Comparison of ENCODE assay signal across 8 cellular contexts in the genomic region with DNA sequence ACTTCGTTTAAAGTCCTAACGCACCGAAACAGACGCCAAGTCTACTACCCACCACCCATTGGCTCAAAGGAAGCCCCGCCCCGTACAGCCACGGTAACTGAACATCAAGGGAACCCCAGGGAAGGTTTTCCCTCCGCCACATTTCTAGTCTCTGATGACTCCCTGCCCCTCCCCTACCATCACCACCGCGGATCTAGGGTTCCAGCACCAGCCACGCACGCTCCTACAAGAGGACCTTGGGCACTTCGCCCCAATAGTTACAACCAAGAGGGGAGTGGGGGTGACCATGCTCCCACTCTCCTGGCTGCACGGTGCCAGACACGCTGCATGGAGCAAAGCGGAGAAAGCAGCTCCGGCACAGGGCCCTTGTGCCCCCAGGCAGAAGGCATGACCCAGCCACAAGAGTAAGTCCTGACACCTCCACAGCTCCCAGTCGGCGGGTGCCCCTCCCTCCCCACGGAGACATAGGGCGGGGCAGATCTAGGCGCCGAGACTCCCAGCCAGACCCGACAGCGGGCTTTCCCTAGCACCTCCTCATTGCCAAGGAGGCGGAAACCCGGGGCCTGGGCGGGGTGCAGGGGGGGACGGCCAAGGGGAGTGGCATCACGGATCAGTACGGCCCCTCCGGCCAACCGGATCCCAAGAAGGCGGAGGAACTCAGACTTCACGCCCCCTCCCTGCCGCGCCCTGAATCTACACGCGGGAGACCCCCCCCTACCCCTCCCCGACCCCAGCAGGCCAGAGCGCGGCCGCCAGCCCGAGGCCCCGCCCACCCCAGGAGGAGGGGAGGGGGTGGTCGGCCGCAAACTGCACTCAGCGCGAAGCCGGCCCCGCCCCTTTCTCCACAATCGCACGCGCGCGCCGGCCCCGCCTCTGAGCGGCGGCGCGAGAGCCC. TPM values are rescaled to one million over a fixed set of nuclear protein-coding genes. Genes with fewer than 3 reads are reported as not detected.
DNase-seq lines count a peak whose midpoint lies in the region; FAIRE-seq and TF ChIP-seq lines count a peak whose summit lies in the region.

No MANE protein-coding gene starts in this region.

- peak; percentile 5 for TF ChIP-seq POLR2A in NB4 (IDR thresholded peaks at IDR 0.05; ENCODE audit: extremely low read depth, insufficient read length)

- TF ChIP-seq CTCF in NB4 (IDR thresholded peaks at IDR 0.05; ENCODE audit: low read depth, low read length) (no peak), neutrophil (IDR thresholded peaks at IDR 0.05) (no peak)

- peak overlapping the region; percentile 89 for H3K4me3 ChIP-seq in NB4 (ENCODE audit: low read depth, low read length)
- H3K4me3 ChIP-seq in neutrophil (ENCODE audit: low read depth in 1 of 2, low read length in 1 of 2): peak overlapping the region; percentile 89 to 90

- no peaks in the 10 kb centered on the region for H3K27me3 ChIP-seq in neutrophil

- H3K36me3 ChIP-seq in neutrophil: no peaks in the 10 kb centered on the region

- no peaks in the 10 kb centered on the region for H3K9me3 ChIP-seq in neutrophil

- no peak for FAIRE-seq in frontal cortex (lab: Jason Lieb, UNC)

- H3K4me1 ChIP-seq in neutrophil (ENCODE audit: control insufficient read depth in 1 of 2, insufficient read depth in 1 of 2, low read depth in 1 of 2, low read length in 1 of 2): peaks cover 49 to 53% of the 10 kb centered on the region in 2 experiments

- H3K27ac ChIP-seq in neutrophil: peak overlapping the region; percentile 98

- peak; percentile 97 for DNase-seq in DMS53 (lab: John Stamatoyannopoulos, UW)
- peak; percentile 98 for DNase-seq in HCEC 1CT
- DNase-seq in NB4 (ENCODE audit: low read depth): peak; percentile 99
- peak; percentile 96 for DNase-seq in SK-MEL-5 (ENCODE audit: low read depth, low spot score)
- peak; percentile 97 for DNase-seq in activated naive CD4-positive, alpha-beta T cell treated with Interleukin-2 at 50 U/mL for 16 hours
- peak; percentile 68 to 73 for DNase-seq in frontal cortex (ENCODE audit: low spot score in 2 of 2)
- peak; percentile 92 for DNase-seq in stromal cell of bone marrow (ENCODE audit: low read depth)

- in situ Hi-C loops in SK-MEL-5 (cut with HindIII; ENCODE audit: low pct_unique_long_range_greater_than_20kb, low sequenced_read_pairs): no loop called here

RNA-seq across cellular contexts. Expression of gene SIN3A, which starts 0.9 kb away (rescaled TPM):
- 18.9 and 20.6 TPM in 2 replicates for total RNA-seq in SK-MEL-5 (2014; rRNA removed; shearing (Covaris generic))
- 36.5 and 54.0 TPM in 2 replicates for polyA plus RNA-seq in SK-MEL-5 (2015; cell fraction: cytosol; rRNA removed)
- 19.4 and 46.4 TPM in 2 replicates for polyA plus RNA-seq in SK-MEL-5 (2015; cell fraction: nucleus; rRNA removed)
- total RNA-seq in frontal cortex: 24.9 TPM

Comparison
In these comparisons a context has a peak if more than half of its experiments do, and no peak if none do; other contexts are left out.
1. Peak in every context shown above with its lines: DNase-seq, H3K4me3 ChIP-seq and H3K27ac ChIP-seq.